Comparison of ENCODE assay signal across 8 cellular contexts in the genomic region with DNA sequence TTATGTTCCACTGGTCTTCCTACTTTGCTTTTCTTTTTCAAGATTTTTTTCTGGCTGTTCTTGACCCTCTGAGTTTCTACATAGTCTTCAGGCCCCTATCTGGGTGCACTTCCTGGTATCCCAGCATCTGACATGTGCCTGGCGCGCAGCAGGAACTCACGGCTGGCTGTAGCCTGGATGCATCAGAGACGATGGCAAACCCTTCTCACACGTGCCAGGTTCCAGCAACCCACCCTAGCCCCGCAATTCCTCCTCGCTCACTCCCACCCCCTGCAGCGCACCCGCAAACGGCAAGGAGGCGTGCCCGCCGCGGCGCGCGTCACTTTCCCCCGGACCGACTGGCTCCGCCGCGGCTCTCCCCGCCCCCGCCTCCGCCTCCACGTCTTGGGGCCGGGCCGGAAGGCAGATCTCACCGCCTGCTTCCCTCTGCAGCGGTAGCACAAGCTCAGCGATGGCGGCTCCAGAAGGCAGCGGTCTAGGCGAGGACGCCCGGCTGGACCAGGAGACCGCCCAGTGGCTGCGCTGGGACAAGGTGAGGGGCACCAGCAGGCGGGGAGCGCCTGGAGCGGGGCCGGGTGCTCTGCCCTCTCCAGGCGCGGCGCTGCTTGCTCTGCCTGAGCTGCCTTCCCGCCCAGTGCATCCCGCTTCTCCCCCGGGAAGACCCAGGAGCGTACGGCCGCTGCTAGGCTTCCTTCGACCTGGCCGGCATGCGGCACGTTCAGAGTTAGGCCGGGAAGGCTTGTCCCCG. TPM values are rescaled to one million over a fixed set of nuclear protein-coding genes. Genes with fewer than 3 reads are reported as not detected.
DNase-seq lines count a peak whose midpoint lies in the region; ATAC-seq and TF ChIP-seq lines count a peak whose summit lies in the region.

A gene (plus strand): TSS at position 405 of the 748 bp plus-strand sequence. CDS start 47 bp downstream, at position 452.

- no peaks in the 10 kb centered on the region for H3K9me3 ChIP-seq in ascending aorta

- TF ChIP-seq CTCF in ascending aorta (IDR thresholded peaks at IDR 0.05): peak in 1 of 3 experiments; percentile 7

- peak within 1 kb of the TSS; percentile 86 to 96 for H3K4me3 ChIP-seq in ascending aorta

- intact Hi-C loops in T-helper 2 cell treated with Interferon-gamma antibody and Interleukin-4, amounts not matched to agents 100 ng/mL and 5 ng/mL, for 36 hours (cut with micrococcal nuclease): loop anchor here (1.0 kb wide), 4 partner anchors 10 to 151 kb away; a partner anchor contains a TSS
- intact Hi-C loops in ascending aorta (cut with DNase I): loop anchor here (5.0 kb wide), 3 partner anchors 66 to 151 kb away; a partner anchor contains a TSS

- peak; percentile 84 for DNase-seq in NCI-H146 treated with DMSO at 0.1 percent for 48 hours (lab: John Stamatoyannopoulos, UW; ENCODE audit: unreplicated experiment)
- peak; percentile 63 to 91 for DNase-seq in ascending aorta (ENCODE audit: low spot score in 2 of 2)
- peak; percentile 81 for DNase-seq in hepatic stellate cell (ENCODE audit: low spot score)
- DNase-seq in retina: peak; percentile 94
- DNase-seq in OCI-M2 (lab: John Stamatoyannopoulos, UW; ENCODE audit: unreplicated experiment): no peak

- ATAC-seq in GM18498 (IDR thresholded peaks at IDR 0.05; ENCODE audit: unreplicated experiment) (peak; percentile 99), HG02840 (IDR thresholded peaks at IDR 0.05; ENCODE audit: low FRiP score, unreplicated experiment) (peak; percentile 97)

- H3K27me3 ChIP-seq in ascending aorta: no peaks in the 10 kb centered on the region

- peak within 1 kb of the TSS; percentile 86 to 90 for H3K27ac ChIP-seq in ascending aorta

- H3K36me3 ChIP-seq in ascending aorta: peaks cover 10 to 15% of the 10 kb centered on the region in 2 donors

- H3K4me1 ChIP-seq in ascending aorta: peaks cover 2 to 16% of the 10 kb centered on the region in 2 donors

RNA-seq across cellular contexts. Expression of the gene that starts here (rescaled TPM):
- 37.9 and 39.7 TPM in 2 replicates for total RNA-seq in T-helper 2 cell treated with Interferon-gamma antibody and Interleukin-4, amounts not matched to agents 100 ng/mL and 5 ng/mL, for 36 hours
- 7.1 TPM for total RNA-seq in ascending aorta
